1 cellular context compared by ENCODE assay signal in genomic region chr1:117373932-117374331, GRCh38.
TF ChIP-seq lines count a peak whose summit lies in the region.

No MANE protein-coding gene starts in this region.

TF ChIP-seq in K562, 482 proteins besides CTCF, POLR2A, EP300 and RAD21:
- TF ChIP-seq BCOR (IDR thresholded peaks at IDR 0.05) = peak; percentile 54; the same call in 1 of the 2 replicates
- 0 out of 2 replicates have a peak, but pooled peaks have one; percentile 8 for TF ChIP-seq MAFG (tag; conservative IDR thresholded peaks at IDR 0.05)
- no peak for TF ChIP-seq CEBPG (CRISPR knock-in tag; IDR thresholded peaks at IDR 0.05)
- TF ChIP-seq CEBPG (tag; conservative IDR thresholded peaks at IDR 0.05 in 1 of 2, IDR thresholded peaks at IDR 0.05 in 1 of 2) = no peak
- peak; percentile 47 for TF ChIP-seq ZNF316 (IDR thresholded peaks at IDR 0.05)
- no peak for TF ChIP-seq E2F4 (CRISPR knock-in tag; IDR thresholded peaks at IDR 0.05; ENCODE audit: low read depth)
- peak in 1 of 2 experiments; percentile 19; a peak in 1 of 4 replicates for TF ChIP-seq KDM1A (IDR thresholded peaks at IDR 0.05)
